9 cellular contexts compared by ENCODE assay signal in genomic region chr4:20249333-20249732, GRCh38. TPM values are rescaled to one million over a fixed set of nuclear protein-coding genes. Genes with fewer than 3 reads are reported as not detected.
DNase-seq lines count a peak whose midpoint lies in the region; ATAC-seq and TF ChIP-seq lines count a peak whose summit lies in the region.
"Had no signal": no experiment of that assay in that cellular context is flagged by ENCODE, and none has a peak within 500 bp of the region (broad histone marks: within the 10 kb centered on the region; RNA-seq: fewer than 3 reads in every experiment).

No MANE protein-coding gene starts in this region.

- H3K4me3 ChIP-seq in LNCaP clone FGC (ENCODE audit: low read depth, low read length), result no peak overlapping the region
- no peak overlapping the region for H3K4me3 ChIP-seq in breast epithelium
- no peak overlapping the region for H3K4me3 ChIP-seq in mesendoderm (ENCODE audit: low read length)
- no peak overlapping the region for H3K4me3 ChIP-seq in naive thymus-derived CD4-positive, alpha-beta T cell (ENCODE audit: low read length)
- no peak overlapping the region for H3K4me3 ChIP-seq in CD4-positive, alpha-beta memory T cell (ENCODE audit: low read length in 2 of 2)

- no peaks in the 10 kb centered on the region for H3K9me3 ChIP-seq in breast epithelium
- H3K9me3 ChIP-seq in naive thymus-derived CD4-positive, alpha-beta T cell (ENCODE audit: control insufficient read depth in 2 of 3, low read length in 3 of 3), result no peaks in the 10 kb centered on the region
- H3K9me3 ChIP-seq in CD4-positive, alpha-beta memory T cell (ENCODE audit: control insufficient read depth in 1 of 2, low read length in 2 of 2), result no peaks in the 10 kb centered on the region
- H3K9me3 ChIP-seq: neutrophil had no signal

- no peak overlapping the region for H3K27ac Mint-ChIP-seq in activated T-helper 2 cell treated with anti-CD3 and anti-CD28 coated beads, Interferon-gamma antibody, Interleukin-2, Interleukin-4, amounts not matched to agents 10 μg/mL and 5 μg/mL and 100 μg/mL, durations not matched to agents 14 hours and 24 hours and 36 hours
- no peak overlapping the region for H3K27ac Mint-ChIP-seq in naive thymus-derived CD4-positive, alpha-beta T cell
- no peak overlapping the region for H3K27ac Mint-ChIP-seq in CD4-positive, alpha-beta memory T cell

- no peak overlapping the region for H3K4ac ChIP-seq in mesendoderm (ENCODE audit: low read depth, low read length)

- no peak overlapping the region for H3K23ac ChIP-seq in mesendoderm (ENCODE audit: low read length)

- no peak for TF ChIP-seq POLR2A in breast epithelium (IDR thresholded peaks at IDR 0.05)

- H3K27me3 ChIP-seq in breast epithelium (peaks cover 0 to 16% of the 10 kb centered on the region in 2 donors), mesendoderm (ENCODE audit: insufficient read depth, low read length, poor library complexity) (peaks cover 4% of the 10 kb centered on the region)
- peaks cover 0 to 3% of the 10 kb centered on the region in 2 donors for H3K27me3 ChIP-seq in naive thymus-derived CD4-positive, alpha-beta T cell (ENCODE audit: control insufficient read depth in 2 of 2, insufficient read depth in 2 of 2, low read length in 2 of 2)
- H3K27me3 ChIP-seq in CD4-positive, alpha-beta memory T cell (ENCODE audit: insufficient read depth, low read length), result no peaks in the 10 kb centered on the region

- H2BK15ac ChIP-seq in mesendoderm (replicated peaks; ENCODE audit: low read depth), result no peak overlapping the region

- in situ Hi-C loops in Caki2 (cut with HindIII; ENCODE audit: low pct_unique_long_range_greater_than_20kb, low sequenced_read_pairs), result no loop called here

- peaks cover 8% of the 10 kb centered on the region for H3K79me2 ChIP-seq in mesendoderm (ENCODE audit: control insufficient read depth, insufficient read depth, low read length)

- DNase-seq in Caki2 (ENCODE audit: low read depth), result peak; percentile 25
- no peak for DNase-seq in LNCaP clone FGC (ENCODE audit: low read depth)
- DNase-seq in breast epithelium (ENCODE audit: low spot score in 2 of 2), result no peak
- DNase-seq in mesendoderm, result peak; percentile 42
- no peak for DNase-seq in activated T-helper 2 cell treated with anti-CD3 and anti-CD28 coated beads, Interferon-gamma antibody, Interleukin-2, Interleukin-4, amounts not matched to agents 10 μg/mL and 5 μg/mL and 100 μg/mL, durations not matched to agents 14 hours and 24 hours and 36 hours (ENCODE audit: low spot score)
- no peak for DNase-seq in DMS79 treated with DMSO at 0.1 percent for 48 hours (lab: John Stamatoyannopoulos, UW)
- no peak for DNase-seq in naive thymus-derived CD4-positive, alpha-beta T cell
- DNase-seq in CD4-positive, alpha-beta memory T cell, result no peak

- H3K79me1 ChIP-seq in mesendoderm (ENCODE audit: low read length), result no peaks in the 10 kb centered on the region

- no peak overlapping the region for H2AK5ac ChIP-seq in mesendoderm (ENCODE audit: low read length)

- no peaks in the 10 kb centered on the region for H3K36me3 Mint-ChIP-seq in activated T-helper 2 cell treated with anti-CD3 and anti-CD28 coated beads, Interferon-gamma antibody, Interleukin-2, Interleukin-4, amounts not matched to agents 10 μg/mL and 5 μg/mL and 100 μg/mL, durations not matched to agents 14 hours and 24 hours and 36 hours (ENCODE audit: low read depth)
- peaks cover 0 to 10% (median 0%) of the 10 kb centered on the region in 5 donors for H3K36me3 Mint-ChIP-seq in naive thymus-derived CD4-positive, alpha-beta T cell
- no peaks in the 10 kb centered on the region for H3K36me3 Mint-ChIP-seq in CD4-positive, alpha-beta memory T cell

- peaks cover 0 to 4% of the 10 kb centered on the region in 2 donors for H3K4me1 ChIP-seq in breast epithelium
- H3K4me1 ChIP-seq in mesendoderm (ENCODE audit: control insufficient read depth, low read depth, low read length), result no peaks in the 10 kb centered on the region
- H3K4me1 ChIP-seq in naive thymus-derived CD4-positive, alpha-beta T cell (ENCODE audit: control insufficient read depth in 2 of 2, insufficient read depth in 2 of 2, low read length in 2 of 2), result no peaks in the 10 kb centered on the region
- H3K4me1 ChIP-seq in CD4-positive, alpha-beta memory T cell (ENCODE audit: insufficient read depth, low read length), result no peaks in the 10 kb centered on the region

- H2BK120ac ChIP-seq in mesendoderm (ENCODE audit: low read depth, low read length), result no peak overlapping the region

- no peaks in the 10 kb centered on the region for H3K9me3 Mint-ChIP-seq in activated T-helper 2 cell treated with anti-CD3 and anti-CD28 coated beads, Interferon-gamma antibody, Interleukin-2, Interleukin-4, amounts not matched to agents 10 μg/mL and 5 μg/mL and 100 μg/mL, durations not matched to agents 14 hours and 24 hours and 36 hours
- peaks cover 0 to 10% (median 3%) of the 10 kb centered on the region in 11 donors for H3K9me3 Mint-ChIP-seq in naive thymus-derived CD4-positive, alpha-beta T cell
- peaks cover 0 to 6% (median 3%) of the 10 kb centered on the region in 8 donors for H3K9me3 Mint-ChIP-seq in CD4-positive, alpha-beta memory T cell

- H3K36me3 ChIP-seq in breast epithelium (no peaks in the 10 kb centered on the region), mesendoderm (ENCODE audit: control insufficient read depth, insufficient read depth, low read length) (no peaks in the 10 kb centered on the region)
- no peaks in the 10 kb centered on the region for H3K36me3 ChIP-seq in naive thymus-derived CD4-positive, alpha-beta T cell (ENCODE audit: control insufficient read depth in 2 of 3, insufficient read depth in 3 of 3, low read length in 3 of 3)
- no peaks in the 10 kb centered on the region for H3K36me3 ChIP-seq in CD4-positive, alpha-beta memory T cell (ENCODE audit: insufficient read depth, low read length)
- H3K36me3 ChIP-seq: neutrophil had no signal

- H4K5ac ChIP-seq in mesendoderm (ENCODE audit: low read length), result no peak overlapping the region

- no peak overlapping the region for H3K4me3 Mint-ChIP-seq in activated T-helper 2 cell treated with anti-CD3 and anti-CD28 coated beads, Interferon-gamma antibody, Interleukin-2, Interleukin-4, amounts not matched to agents 10 μg/mL and 5 μg/mL and 100 μg/mL, durations not matched to agents 14 hours and 24 hours and 36 hours (ENCODE audit: low read depth)
- no peak overlapping the region for H3K4me3 Mint-ChIP-seq in naive thymus-derived CD4-positive, alpha-beta T cell
- no peak overlapping the region for H3K4me3 Mint-ChIP-seq in CD4-positive, alpha-beta memory T cell

- no peak overlapping the region for H2BK5ac ChIP-seq in mesendoderm (ENCODE audit: low read length)

- CTCF ChIA-PET in naive thymus-derived CD4-positive, alpha-beta T cell (lab: Charles Lee), result no interaction called here
- CTCF ChIA-PET in CD4-positive, alpha-beta memory T cell (lab: Charles Lee; ENCODE audit: partially characterized antibody), result no interaction called here

- no peak overlapping the region for H3K27ac ChIP-seq in breast epithelium
- H3K27ac ChIP-seq in mesendoderm (ENCODE audit: low read depth, low read length), result no peak overlapping the region
- no peak overlapping the region for H3K27ac ChIP-seq in naive thymus-derived CD4-positive, alpha-beta T cell (ENCODE audit: low read depth, low read length)
- H3K27ac ChIP-seq in CD4-positive, alpha-beta memory T cell (ENCODE audit: low read depth, low read length), result no peak overlapping the region
- H3K27ac ChIP-seq: neutrophil had no signal

- peak; percentile 63 for TF ChIP-seq CTCF in LNCaP clone FGC (IDR thresholded peaks at IDR 0.05; ENCODE audit: control insufficient read depth, extremely low read depth, insufficient read depth)
- peak in 2 of 3 donors; percentile 13 to 19 for TF ChIP-seq CTCF in breast epithelium (IDR thresholded peaks at IDR 0.05)

- H3K56ac ChIP-seq in mesendoderm (ENCODE audit: low read length), result no peak overlapping the region

- H3K4me2 ChIP-seq in mesendoderm (ENCODE audit: low read length), result no peak overlapping the region

- H3K4me1 Mint-ChIP-seq in activated T-helper 2 cell treated with anti-CD3 and anti-CD28 coated beads, Interferon-gamma antibody, Interleukin-2, Interleukin-4, amounts not matched to agents 10 μg/mL and 5 μg/mL and 100 μg/mL, durations not matched to agents 14 hours and 24 hours and 36 hours (ENCODE audit: low read depth), result peaks cover 5% of the 10 kb centered on the region
- peaks cover 0 to 16% (median 14%) of the 10 kb centered on the region in 7 donors for H3K4me1 Mint-ChIP-seq in naive thymus-derived CD4-positive, alpha-beta T cell
- peaks cover 6 to 16% (median 7%) of the 10 kb centered on the region in 4 donors for H3K4me1 Mint-ChIP-seq in CD4-positive, alpha-beta memory T cell

- H4K8ac ChIP-seq in mesendoderm (ENCODE audit: low read depth, low read length), result no peak overlapping the region

- peaks cover 30% of the 10 kb centered on the region for H3K27me3 Mint-ChIP-seq in activated T-helper 2 cell treated with anti-CD3 and anti-CD28 coated beads, Interferon-gamma antibody, Interleukin-2, Interleukin-4, amounts not matched to agents 10 μg/mL and 5 μg/mL and 100 μg/mL, durations not matched to agents 14 hours and 24 hours and 36 hours (ENCODE audit: low read depth)
- H3K27me3 Mint-ChIP-seq in naive thymus-derived CD4-positive, alpha-beta T cell, result peaks cover 31 to 39% (median 35%) of the 10 kb centered on the region in 5 donors
- H3K27me3 Mint-ChIP-seq in CD4-positive, alpha-beta memory T cell, result peaks cover 16% of the 10 kb centered on the region in 2 donors

- intact Hi-C loops in breast epithelium (cut with DNase I; ENCODE audit: low total_unique reads), result no loop called here
- intact Hi-C loops in activated T-helper 2 cell treated with anti-CD3 and anti-CD28 coated beads, Interferon-gamma antibody, Interleukin-2, Interleukin-4, amounts not matched to agents 10 μg/mL and 5 μg/mL and 100 μg/mL, durations not matched to agents 14 hours and 24 hours and 36 hours (cut with micrococcal nuclease), result no loop called here
- intact Hi-C loops in naive thymus-derived CD4-positive, alpha-beta T cell (cut with micrococcal nuclease), result loop anchor here in 1 of 2 donors (10.0 kb wide), 1 partner anchor 1025 kb away; no protein-coding TSS in a partner anchor
- intact Hi-C loops in CD4-positive, alpha-beta memory T cell (cut with micrococcal nuclease), result no loop called here

- H3K9ac ChIP-seq in mesendoderm (ENCODE audit: low read length), result no peak overlapping the region

- WGBS in mesendoderm (ENCODE audit: extremely low coverage, insufficient coverage, low lambda C conversion rate), result no CpG with 5 or more reads among the region's 2 CpGs

- H3K18ac ChIP-seq in mesendoderm (ENCODE audit: low read length), result no peak overlapping the region

- POLR2A ChIA-PET in naive thymus-derived CD4-positive, alpha-beta T cell (lab: Charles Lee), result no interaction called here
- POLR2A ChIA-PET in CD4-positive, alpha-beta memory T cell (lab: Charles Lee; ENCODE audit: partially characterized antibody), result no interaction called here

- ATAC-seq in naive thymus-derived CD4-positive, alpha-beta T cell, result no peak

RNA-seq across cellular contexts. Expression of gene SLIT2, which starts 2.4 kb away (rescaled TPM):
- total RNA-seq in Caki2 (2014; rRNA removed; shearing (Covaris generic); ENCODE audit: low replicate concordance), result 0.07 and 0.78 TPM in 2 replicates
- total RNA-seq in breast epithelium, result 10 to 100 TPM; 15.7 to 20.3 (median 15.8) TPM
- 23.4 TPM for polyA plus RNA-seq in mesendoderm (2013, experiment 1 of 2)
- polyA plus RNA-seq in mesendoderm (2013, experiment 2 of 2), result 23.2 TPM
- total RNA-seq in activated T-helper 2 cell treated with anti-CD3 and anti-CD28 coated beads, Interferon-gamma antibody, Interleukin-2, Interleukin-4, amounts not matched to agents 10 μg/mL and 5 μg/mL and 100 μg/mL, durations not matched to agents 14 hours and 24 hours and 36 hours, result 0.02 and 0.16 TPM in 2 replicates
- not detected for total RNA-seq in naive thymus-derived CD4-positive, alpha-beta T cell
- not detected for polyA plus RNA-seq in naive thymus-derived CD4-positive, alpha-beta T cell
- total RNA-seq in CD4-positive, alpha-beta memory T cell, result not detected
- polyA plus RNA-seq in CD4-positive, alpha-beta memory T cell, result not detected

Comparison
In these comparisons a context has a peak if more than half of its experiments do, and no peak if none do; other contexts are left out.
1. DNase-seq: peak in Caki2 (single experiment) and mesendoderm (single experiment); none in LNCaP clone FGC (single experiment), breast epithelium (0 of 2), activated T-helper 2 cell treated with anti-CD3 and anti-CD28 coated beads, Interferon-gamma antibody, Interleukin-2, Interleukin-4, amounts not matched to agents 10 μg/mL and 5 μg/mL and 100 μg/mL, durations not matched to agents 14 hours and 24 hours and 36 hours (single experiment), DMS79 treated with DMSO at 0.1 percent for 48 hours (single experiment), naive thymus-derived CD4-positive, alpha-beta T cell (0 of 9) and CD4-positive, alpha-beta memory T cell (0 of 5).